In genomic region chr3:142725352-142725739, GRCh38 we compare ENCODE assay signal across 8 cellular contexts. TPM values are rescaled to one million over a fixed set of nuclear protein-coding genes. Genes with fewer than 3 reads are reported as not detected.
DNase-seq lines count a peak whose midpoint lies in the region; ATAC-seq, FAIRE-seq and TF ChIP-seq lines count a peak whose summit lies in the region.

No MANE protein-coding gene starts in this region.

- H3K56ac ChIP-seq in H1 (replicated peaks; ENCODE audit: insufficient read length, low read depth, low read length): peak overlapping the region; percentile 66

- no peak overlapping the region for H2AK5ac ChIP-seq in H1 (ENCODE audit: low read depth, low read length)

- H3K4me1 ChIP-seq in MM.1S (ENCODE audit: low read length): no peaks in the 10 kb centered on the region
- H3K4me1 ChIP-seq in H1 (replicated peaks in 1 of 4; ENCODE audit: control insufficient read depth in 3 of 4, insufficient read depth in 4 of 4, low read length in 3 of 4): 0 out of 7 replicates have a peak, but pooled peaks cover 0 to 2% (median 0%) of the 10 kb centered on the region in 4 experiments

- H3K79me1 ChIP-seq in H1 (ENCODE audit: low read depth, low read length): no peaks in the 10 kb centered on the region

- no peak for ATAC-seq in GM18870 (IDR thresholded peaks at IDR 0.05; ENCODE audit: unreplicated experiment)

- TF ChIP-seq POLR2A in H1 (IDR thresholded peaks at IDR 0.05; ENCODE audit: control extremely low read depth in 1 of 2, low read depth in 2 of 2, low read length in 2 of 2) (no peak), H54 (IDR thresholded peaks at IDR 0.05; ENCODE audit: low read depth, low read length) (no peak)

- CTCF ChIA-PET in BJ (lab: Yijun Ruan, JAX): no interaction called here
- CTCF ChIA-PET in H1 (lab: Charles Lee; ENCODE audit: partially characterized antibody): interaction anchor here (1.2 kb wide), 1 partner anchor 8 kb away, joined by 3 read pairs; no protein-coding TSS in a partner anchor

- TF ChIP-seq CTCF in BJ (IDR thresholded peaks at IDR 0.05; ENCODE audit: insufficient read depth, low read depth, low read length) (no peak), MM.1S (IDR thresholded peaks at IDR 0.05; ENCODE audit: low read length) (no peak), H1 (IDR thresholded peaks at IDR 0.05; ENCODE audit: control extremely low read depth in 1 of 3, insufficient read depth in 1 of 3, low read depth in 1 of 3, low read length in 3 of 3) (no peak), neural crest cell (conservative IDR thresholded peaks at IDR 0.05) (no peak)

- H3K9ac ChIP-seq in MM.1S (ENCODE audit: low read length): no peak overlapping the region
- H3K9ac ChIP-seq in H1 (replicated peaks in 1 of 4; ENCODE audit: extremely low read depth in 1 of 4, low read depth in 3 of 4, low read length in 3 of 4): peak overlapping the region; percentile 71 to 95 (median 86)

- no peak overlapping the region for H3K18ac ChIP-seq in H1 (ENCODE audit: extremely low read depth, low read length)

- 36% methylated on average over 5 of the region's 5 CpGs; no CpG with 5 or more reads in 1 of the 2 experiments for WGBS in H1 (ENCODE audit: extremely low coverage in 1 of 2, insufficient coverage in 1 of 2, insufficient read length in 1 of 2, insufficient replicate concordance in 2 of 2, low coverage in 1 of 2, low lambda C conversion rate in 2 of 2, missing lambda C conversion rate in 1 of 2), 2 experiments

- H4K5ac ChIP-seq in H1 (ENCODE audit: insufficient read length, low read depth, low read length): no peak overlapping the region

- no peak overlapping the region for H3K4ac ChIP-seq in H1 (replicated peaks; ENCODE audit: insufficient read length, low read depth, low read length)

- H3K27me3 Mint-ChIP-seq in neural crest cell (ENCODE audit: low read depth): no peaks in the 10 kb centered on the region

- FAIRE-seq in H1 (lab: Jason Lieb, UNC) (no peak), H54 (lab: Jason Lieb, UNC) (no peak)

- H3K36me3 Mint-ChIP-seq in neural crest cell (ENCODE audit: low read depth): peaks cover 6% of the 10 kb centered on the region

- H2BK15ac ChIP-seq in H1 (ENCODE audit: low read length): no peak overlapping the region

- no peak overlapping the region for H3K27ac Mint-ChIP-seq in neural crest cell (ENCODE audit: unreplicated experiment)

- peak overlapping the region; percentile 93 for H3K4me3 ChIP-seq in BJ (ENCODE audit: low read depth, low read length)
- no peak overlapping the region for H3K4me3 ChIP-seq in MM.1S (ENCODE audit: low read length)
- peak overlapping the region; percentile 79 to 93 (median 92) for H3K4me3 ChIP-seq in H1 (ENCODE audit: extremely low read depth in 1 of 4, insufficient read depth in 2 of 4, low read depth in 3 of 4, low read length in 4 of 4)

- no peaks in the 10 kb centered on the region for H3F3A ChIP-seq in MM.1S (ENCODE audit: insufficient read depth, low read length)

- H4K20me1 ChIP-seq in MM.1S (ENCODE audit: insufficient read depth, low read length) (no peaks in the 10 kb centered on the region), H1 (replicated peaks in 1 of 2; ENCODE audit: control insufficient read depth in 1 of 2, insufficient read depth in 2 of 2, low read length in 2 of 2) (peaks cover 0 to 1% of the 10 kb centered on the region in 2 experiments)

- no peak overlapping the region for H2AFZ ChIP-seq in MM.1S (ENCODE audit: low read length)
- peak overlapping the region; percentile 53; the same call in 1 of the 2 replicates for H2AFZ ChIP-seq in H1 (ENCODE audit: low read length)

- peaks cover 18% of the 10 kb centered on the region for H3K4me1 Mint-ChIP-seq in neural crest cell

- no peak overlapping the region for H4K91ac ChIP-seq in H1 (replicated peaks; ENCODE audit: insufficient read length, low read length)

- H4K8ac ChIP-seq in H1 (ENCODE audit: extremely low read depth, insufficient read depth, low read length): no peak overlapping the region

- H2BK12ac ChIP-seq in H1 (ENCODE audit: low read depth, low read length): no peak overlapping the region

- peak overlapping the region; percentile 93 for H3K4me3 Mint-ChIP-seq in neural crest cell

- no peaks in the 10 kb centered on the region for H3K27me3 ChIP-seq in BJ (ENCODE audit: control insufficient read depth, insufficient read depth, low read length)
- H3K27me3 ChIP-seq in MM.1S (replicated peaks; ENCODE audit: insufficient read depth, low read length): no peaks in the 10 kb centered on the region
- H3K27me3 ChIP-seq in H1 (replicated peaks in 1 of 4; ENCODE audit: control insufficient read depth in 3 of 4, extremely low read depth in 1 of 4, insufficient read depth in 3 of 4, low read length in 3 of 4): no peaks in the 10 kb centered on the region; a peak in 1 of 7 replicates

- POLR2A ChIA-PET in BJ (lab: Charles Lee): no interaction called here
- POLR2A ChIA-PET in H1 (lab: Charles Lee; ENCODE audit: partially characterized antibody): interaction anchor here (0.6 to 2.0 kb wide), 5 partner anchors 8 to 147 kb away, joined by 3 to 9 read pairs (median 4); partner anchors contain the start of gene ATR

- peaks cover 4% of the 10 kb centered on the region for H3K9me3 Mint-ChIP-seq in neural crest cell

- no peaks in the 10 kb centered on the region for H3K9me2 ChIP-seq in MM.1S (replicated peaks; ENCODE audit: insufficient read depth, low read length)

- TF ChIP-seq EP300 in H1 (IDR thresholded peaks at IDR 0.05; ENCODE audit: borderline replicate concordance in 1 of 2, low read depth in 2 of 2, low read length in 2 of 2): no peak

- H3K14ac ChIP-seq in H1 (ENCODE audit: insufficient read length): no peak overlapping the region

- no peak for DNase-seq in BJ (ENCODE audit: low read depth)
- no peak for DNase-seq in MM.1S
- DNase-seq in H1 (ENCODE audit: low read depth in 1 of 2, low spot score in 2 of 2): no peak
- DNase-seq in neural crest cell (ENCODE audit: low read depth, low spot score): no peak
- DNase-seq in NCI-H187 (lab: John Stamatoyannopoulos, UW): no peak
- no peak for DNase-seq in Ammon's horn (ENCODE audit: low spot score)
- no peak for DNase-seq in H54 (ENCODE audit: insufficient read length, low spot score)

- H3K23me2 ChIP-seq in H1 (ENCODE audit: low read depth, low read length): peaks cover 2% of the 10 kb centered on the region; the same call in 1 of the 2 replicates

- H3K4me2 ChIP-seq in MM.1S (ENCODE audit: low read depth, low read length): peak overlapping the region; percentile 81; the same call in 1 of the 2 replicates
- H3K4me2 ChIP-seq in H1 (ENCODE audit: insufficient read depth in 1 of 2, low read depth in 2 of 2, low read length in 2 of 2): peak overlapping the region; percentile 68 to 81

- no peak for TF ChIP-seq RAD21 in H1 (IDR thresholded peaks at IDR 0.05 in 1 of 2, conservative IDR thresholded peaks at IDR 0.05 in 1 of 2; ENCODE audit: low read depth in 2 of 2, low read length in 2 of 2)

- H2BK120ac ChIP-seq in H1 (replicated peaks; ENCODE audit: low read depth, low read length): no peak overlapping the region

- H3K36me3 ChIP-seq in BJ (ENCODE audit: control insufficient read depth, insufficient read depth, low read length) (no peaks in the 10 kb centered on the region), MM.1S (replicated peaks; ENCODE audit: insufficient read depth, low read length) (no peaks in the 10 kb centered on the region), H1 (ENCODE audit: control insufficient read depth in 2 of 4, insufficient read depth in 4 of 4, low read length in 3 of 4) (no peaks in the 10 kb centered on the region; a peak in 1 of 8 replicates)

- H3K23ac ChIP-seq in H1 (ENCODE audit: insufficient read length): no peak overlapping the region

- no peak overlapping the region for H2BK20ac ChIP-seq in H1 (ENCODE audit: low read length)

- H3K9me3 ChIP-seq in MM.1S (replicated peaks; ENCODE audit: insufficient read depth, low read length) (no peaks in the 10 kb centered on the region), H1 (ENCODE audit: insufficient read depth in 2 of 2, low read depth in 1 of 2, low read length in 1 of 2) (no peaks in the 10 kb centered on the region)

- H3K79me2 ChIP-seq in MM.1S (ENCODE audit: low read length) (no peaks in the 10 kb centered on the region), H1 (ENCODE audit: control insufficient read depth in 1 of 2, insufficient read depth in 2 of 2, low read length in 2 of 2) (peaks cover 0 to 31% of the 10 kb centered on the region in 2 experiments; a peak in 2 of 4 replicates)

- no peak overlapping the region for H2BK5ac ChIP-seq in H1 (ENCODE audit: low read depth, low read length)

- no peak overlapping the region for H3K27ac ChIP-seq in MM.1S (ENCODE audit: low read length)
- H3K27ac ChIP-seq in H1 (ENCODE audit: low read depth, low read length): no peak overlapping the region

TF ChIP-seq in H1, 55 proteins besides CTCF, POLR2A, EP300 and RAD21:
- TF ChIP-seq KDM1A (IDR thresholded peaks at IDR 0.05; ENCODE audit: borderline replicate concordance, low read length) (no peak), CHD2 (IDR thresholded peaks at IDR 0.05; ENCODE audit: low read length) (no peak), CREB1 (IDR thresholded peaks at IDR 0.05) (no peak), HDAC2 (IDR thresholded peaks at IDR 0.05; ENCODE audit: borderline replicate concordance in 1 of 2, low read depth in 2 of 2, low read length in 2 of 2) (no peak), CBX8 (IDR thresholded peaks at IDR 0.05; ENCODE audit: borderline replicate concordance, low read depth, low read length) (no peak), ATF3 (IDR thresholded peaks at IDR 0.05; ENCODE audit: insufficient read depth, low read depth, low read length) (no peak), FOSL1 (IDR thresholded peaks at IDR 0.05; ENCODE audit: insufficient read depth, low read depth, low read length) (no peak), SP1 (IDR thresholded peaks at IDR 0.05; ENCODE audit: low read depth, low read length) (no peak), PHF8 (conservative IDR thresholded peaks at IDR 0.05; ENCODE audit: low read depth, low read length) (no peak)

RNA-seq across cellular contexts. Expression of gene TRPC1, which starts 1.5 kb away (rescaled TPM):
- 3.7 and 9.4 TPM in 2 replicates for polyA plus RNA-seq in BJ (2011; rRNA removed)
- polyA minus RNA-seq in BJ (2011; rRNA and poly(A)+ RNA removed): 10.1 and 11.3 TPM in 2 replicates
- 23.0 and 23.1 TPM in 2 replicates for total RNA-seq in H1 (2021; fragmentation: NEBNext Ultra II Directional; extraction: Animal tissue kit (Norgen Biotek cat#: 25700))
- polyA plus RNA-seq in H1 (2011; rRNA removed): 22.6 and 33.4 TPM in 2 replicates
- polyA plus RNA-seq in H1 (2011; cell fraction: cytosol; rRNA removed): 22.6 TPM
- 8.0 TPM for polyA plus RNA-seq in H1 (2011; cell fraction: nucleus; rRNA removed)
- 10.3 to 23.3 TPM (median 13.2 TPM) in 4 replicates for polyA plus RNA-seq in H1 (2012, experiment 1 of 2)
- 1.4 TPM for polyA plus RNA-seq in H1 (2012, experiment 2 of 2)
- polyA plus RNA-seq in H1 (2013, experiment 1 of 2): 13.3 TPM
- 13.0 TPM for polyA plus RNA-seq in H1 (2013, experiment 2 of 2)
- polyA minus RNA-seq in H1 (2011; rRNA and poly(A)+ RNA removed): 52.4 and 57.0 TPM in 2 replicates
- polyA minus RNA-seq in H1 (2011; cell fraction: cytosol; rRNA and poly(A)+ RNA removed): 21.9 TPM
- 81.2 TPM for polyA minus RNA-seq in H1 (2011; cell fraction: nucleus; rRNA and poly(A)+ RNA removed)
- 13.3 and 14.8 TPM in 2 replicates for total RNA-seq in neural crest cell
